Comparison of ENCODE assay signal across 24 cellular contexts in genomic region chr3:184832903-184833302, GRCh38. TPM values are rescaled to one million over a fixed set of nuclear protein-coding genes. Genes with fewer than 3 reads are reported as not detected.
A peak's percentile ranks its signal among the peaks of the same experiment; 100 is the strongest.
DNase-seq lines count a peak whose midpoint lies in the region; ATAC-seq and TF ChIP-seq lines count a peak whose summit lies in the region.
"Had no signal": no experiment of that assay in that cellular context is flagged by ENCODE, and none has a peak within 500 bp of the region (broad histone marks: within the 10 kb centered on the region; RNA-seq: fewer than 3 reads in every experiment).

No MANE protein-coding gene starts in this region.

- H3K4me1 ChIP-seq in heart left ventricle (peaks cover 0 to 22% (median 7%) of the 10 kb centered on the region in 12 donors), left ventricle myocardium inferior (peaks cover 29% of the 10 kb centered on the region), right atrium auricular region (no peaks in the 10 kb centered on the region), psoas muscle (peaks cover 23% of the 10 kb centered on the region), skeletal muscle tissue (ENCODE audit: control insufficient read depth in 3 of 3, insufficient read depth in 3 of 3, low read length in 3 of 3) (peaks cover 4 to 24% (median 4%) of the 10 kb centered on the region in 3 donors)
- H3K4me1 ChIP-seq: BE2C had no signal

- H3K4me3 ChIP-seq in heart left ventricle (no peak overlapping the region), left ventricle myocardium inferior (no peak overlapping the region), right atrium auricular region (no peak overlapping the region), psoas muscle (no peak overlapping the region), skeletal muscle tissue (ENCODE audit: low read length in 3 of 3) (no peak overlapping the region)
- H3K4me3 ChIP-seq: BLaER1 had no signal

- no peak overlapping the region for H3K9ac ChIP-seq in skeletal muscle tissue (ENCODE audit: low read depth in 1 of 3, low read length in 3 of 3)
- H3K9ac ChIP-seq: BLaER1 had no signal

- H3K9me3 ChIP-seq in heart left ventricle (no peaks in the 10 kb centered on the region), left ventricle myocardium inferior (replicated peaks) (no peaks in the 10 kb centered on the region), right atrium auricular region (no peaks in the 10 kb centered on the region), psoas muscle (no peaks in the 10 kb centered on the region), skeletal muscle tissue (ENCODE audit: control insufficient read depth in 3 of 3, low read length in 3 of 3) (no peaks in the 10 kb centered on the region)
- H3K9me3 ChIP-seq: BE2C, BLaER1 had no signal

- intact Hi-C loops in heart left ventricle (cut with DNase I) (no loop called here), left ventricle myocardium inferior (cut with micrococcal nuclease) (no loop called here), left ventricle myocardium superior (cut with micrococcal nuclease) (no loop called here), psoas muscle (cut with DNase I) (no loop called here)

- DNase-seq in heart left ventricle = no peak
- no peak for DNase-seq in left ventricle myocardium inferior
- DNase-seq in left ventricle myocardium superior = no peak
- DNase-seq in right atrium auricular region (ENCODE audit: low spot score) = no peak
- no peak for DNase-seq in psoas muscle
- no peak for DNase-seq in stimulated activated CD4-positive, alpha-beta T cell treated with anti-CD3 and anti-CD28 coated beads, Interleukin-4, amount 100 ng/mL, for 1 hour
- DNase-seq: 8988T; ACHN; BE2C; C1 segment of cervical spinal cord; CD4-positive, alpha-beta memory T cell; CD4-positive, CD25-positive, alpha-beta regulatory T cell; CD8-positive, alpha-beta memory T cell; COR-L47; DMS 273 treated with DMSO at 0.1 percent for 48 hours; DMS153; DMS53; DMS79; DND-41; EL; GF-D8 had no signal

- peak; percentile 60 to 84 (median 68) for ATAC-seq in heart left ventricle
- peak; percentile 83 for ATAC-seq in left ventricle myocardium superior
- no peak for ATAC-seq in psoas muscle
- no peak for ATAC-seq in HG02981 (IDR thresholded peaks at IDR 0.05; ENCODE audit: unreplicated experiment)

- no peak overlapping the region for H3K27ac ChIP-seq in heart left ventricle
- H3K27ac ChIP-seq in left ventricle myocardium inferior (replicated peaks) = no peak overlapping the region
- H3K27ac ChIP-seq in right atrium auricular region = no peak overlapping the region
- H3K27ac ChIP-seq in psoas muscle = peak overlapping the region; percentile 32
- peak overlapping the region; percentile 7 for H3K27ac ChIP-seq in skeletal muscle tissue (ENCODE audit: low read depth, low read length)
- H3K27ac ChIP-seq: BLaER1 had no signal

- TF ChIP-seq CTCF in heart left ventricle (IDR thresholded peaks at IDR 0.05) (no peak), left ventricle myocardium inferior (IDR thresholded peaks at IDR 0.05; ENCODE audit: borderline replicate concordance) (no peak), right atrium auricular region (IDR thresholded peaks at IDR 0.05) (no peak), psoas muscle (IDR thresholded peaks at IDR 0.05) (no peak)

- TF ChIP-seq POLR2A in heart left ventricle (IDR thresholded peaks at IDR 0.05) = no peak

- peaks cover 0 to 94% (median 66%) of the 10 kb centered on the region in 9 donors for H3K36me3 ChIP-seq in heart left ventricle
- peaks cover 76% of the 10 kb centered on the region for H3K36me3 ChIP-seq in left ventricle myocardium inferior
- peaks cover 6% of the 10 kb centered on the region for H3K36me3 ChIP-seq in right atrium auricular region
- peaks cover 2 to 75% of the 10 kb centered on the region in 2 donors for H3K36me3 ChIP-seq in psoas muscle (ENCODE audit: insufficient read depth in 1 of 2, low read depth in 1 of 2)
- peaks cover 19 to 40% (median 28%) of the 10 kb centered on the region in 3 donors for H3K36me3 ChIP-seq in skeletal muscle tissue (ENCODE audit: control insufficient read depth in 3 of 3, insufficient read depth in 3 of 3, low read length in 3 of 3)

- 59 to 74% (median 73%) methylated on average over 4 of the region's 4 CpGs for WGBS in heart left ventricle, 4 donors
- WGBS in psoas muscle, 3 donors = 39 to 54% (median 47%) methylated on average over 4 of the region's 4 CpGs

- H3K27me3 ChIP-seq in heart left ventricle = no peaks in the 10 kb centered on the region
- H3K27me3 ChIP-seq in left ventricle myocardium inferior (ENCODE audit: low read depth) = no peaks in the 10 kb centered on the region
- H3K27me3 ChIP-seq in right atrium auricular region = no peaks in the 10 kb centered on the region
- no peaks in the 10 kb centered on the region for H3K27me3 ChIP-seq in psoas muscle (ENCODE audit: insufficient read depth in 3 of 3, low read length in 2 of 3)
- no peaks in the 10 kb centered on the region for H3K27me3 ChIP-seq in skeletal muscle tissue (ENCODE audit: control insufficient read depth in 3 of 3, insufficient read depth in 3 of 3, low read length in 3 of 3)
- H3K27me3 ChIP-seq: BE2C, BLaER1 had no signal

RNA-seq across cellular contexts. Expression of gene VPS8, which starts 20.9 kb away (rescaled TPM):
- total RNA-seq in heart left ventricle = 100 to 1,000 TPM in 2 of 9 donors, 10 to 100 TPM in 7; 46.0 to 122 (median 75.3) TPM
- 10 to 100 TPM; 15.7 TPM for polyA plus RNA-seq in heart left ventricle
- 83.9 TPM for total RNA-seq in left ventricle myocardium inferior
- total RNA-seq in left ventricle myocardium superior = 60.1 TPM
- total RNA-seq in right atrium auricular region = 10 to 100 TPM; 22.7 to 23.0 TPM
- total RNA-seq in psoas muscle = 10 to 100 TPM; 30.8 to 52.6 (median 50.6) TPM
- 10 to 100 TPM; 11.4 to 28.9 (median 13.1) TPM for polyA plus RNA-seq in psoas muscle
- total RNA-seq in skeletal muscle tissue = 316 TPM

Comparison
In these comparisons a context has a peak if more than half of its experiments do, and no peak if none do; other contexts are left out.
1. ATAC-seq: peak in heart left ventricle (4 of 4) and left ventricle myocardium superior (single experiment); none in psoas muscle (0 of 4) and HG02981 (single experiment).
2. H3K27ac ChIP-seq: peak in psoas muscle (single experiment) and skeletal muscle tissue (single experiment); none in heart left ventricle (0 of 12), left ventricle myocardium inferior (single experiment) and right atrium auricular region (0 of 2).